17 cellular contexts compared by ENCODE assay signal in the genomic region with DNA sequence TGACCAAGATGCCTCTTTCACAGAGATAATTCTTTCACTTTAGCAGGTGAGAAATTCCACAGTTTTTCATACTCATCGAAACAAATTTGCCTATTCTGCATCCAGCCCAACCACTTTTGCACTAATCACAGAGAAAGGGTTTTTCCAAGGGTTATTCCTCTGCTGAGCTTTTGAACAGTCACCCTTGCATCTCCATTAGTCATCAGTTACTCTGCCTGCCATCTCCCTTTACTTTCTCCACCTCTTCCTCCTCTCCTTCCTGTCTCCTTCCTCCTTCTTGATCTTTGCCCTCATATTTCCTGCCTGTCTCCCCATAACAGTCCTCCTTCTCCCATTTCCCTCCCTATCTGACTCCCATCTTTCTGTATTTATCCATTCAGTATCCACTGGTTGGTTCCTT. TPM values are rescaled to one million over a fixed set of nuclear protein-coding genes. Genes with fewer than 3 reads are reported as not detected.
A peak's percentile ranks its signal among the peaks of the same experiment; 100 is the strongest.
DNase-seq lines count a peak whose midpoint lies in the region; ATAC-seq and TF ChIP-seq lines count a peak whose summit lies in the region.
"Had no signal": no experiment of that assay in that cellular context is flagged by ENCODE, and none has a peak within 500 bp of the region (broad histone marks: within the 10 kb centered on the region; RNA-seq: fewer than 3 reads in every experiment).

No MANE protein-coding gene starts in this region.

- BruUV-seq in mammary epithelial cell (replicated peaks; lab: Mats Ljungman, UMichigan): no TSS peak
- no TSS peak for BruUV-seq in MCF 10A (replicated peaks; lab: Mats Ljungman, UMichigan)

- no peaks in the 10 kb centered on the region for H3K36me3 Mint-ChIP-seq in MCF 10A (ENCODE audit: insufficient read depth, unreplicated experiment)
- H3K36me3 Mint-ChIP-seq in CD8-positive, alpha-beta memory T cell: no peaks in the 10 kb centered on the region
- H3K36me3 Mint-ChIP-seq: CD8-positive, alpha-beta T cell had no signal

- H3K4me1 Mint-ChIP-seq in MCF 10A (ENCODE audit: insufficient read depth, unreplicated experiment): no peaks in the 10 kb centered on the region
- H3K4me1 Mint-ChIP-seq in CD8-positive, alpha-beta memory T cell: no peaks in the 10 kb centered on the region
- H3K4me1 Mint-ChIP-seq: H9 had no signal

- no peaks in the 10 kb centered on the region for H3K36me3 ChIP-seq in mammary epithelial cell (ENCODE audit: insufficient read depth, low read length)
- no peaks in the 10 kb centered on the region for H3K36me3 ChIP-seq in CD8-positive, alpha-beta memory T cell (ENCODE audit: insufficient read depth, low read length)
- H3K36me3 ChIP-seq: right lobe of liver had no signal

- dilution Hi-C loops in mammary epithelial cell (cut with HindIII; ENCODE audit: low sequenced_read_pairs): no loop called here

- in situ Hi-C loops in mammary epithelial cell (cut with MboI; ENCODE audit: low sequenced_read_pairs in 2 of 2): loop anchor here (25.0 kb wide), 1 partner anchor 738 kb away; no protein-coding TSS in a partner anchor

- DNase-seq in mammary epithelial cell: peak; percentile 70
- no peak for DNase-seq in MCF 10A (ENCODE audit: unreplicated experiment)
- DNase-seq in HK-2 (ENCODE audit: unreplicated experiment): peak; percentile 14
- DNase-seq in epithelial cell of esophagus (ENCODE audit: low read depth): peak; percentile 70
- peak; percentile 18 for DNase-seq in stromal cell of bone marrow (ENCODE audit: low read depth)
- DNase-seq in CD8-positive, alpha-beta memory T cell: no peak
- DNase-seq: CD8-positive, alpha-beta T cell; cortex of kidney; DND-41; H9; right lobe of liver; SHP77; T-helper 2 cell had no signal

- WGBS in mammary epithelial cell (ENCODE audit: low coverage, missing lambda C conversion rate): 88% methylated on average over 1 of the region's 1 CpG

- intact Hi-C loops in mammary epithelial cell (cut with micrococcal nuclease): no loop called here
- intact Hi-C loops in MCF 10A (cut with micrococcal nuclease): no loop called here

- H3K9me3 ChIP-seq in mammary epithelial cell (replicated peaks; ENCODE audit: insufficient read depth, low read length): no peaks in the 10 kb centered on the region
- H3K9me3 ChIP-seq in CD8-positive, alpha-beta memory T cell (ENCODE audit: low read length): no peaks in the 10 kb centered on the region
- H3K9me3 ChIP-seq: right lobe of liver had no signal

- H3K4me1 ChIP-seq in mammary epithelial cell (ENCODE audit: insufficient read depth, low read length): peaks cover 6% of the 10 kb centered on the region
- H3K4me1 ChIP-seq in CD8-positive, alpha-beta memory T cell (ENCODE audit: insufficient read depth, low read length): no peaks in the 10 kb centered on the region
- H3K4me1 ChIP-seq: right lobe of liver had no signal

- no peak overlapping the region for H3K4me3 ChIP-seq in mammary epithelial cell (replicated peaks in 1 of 3; ENCODE audit: insufficient read depth in 1 of 3, low read depth in 2 of 3, low read length in 3 of 3)
- no peak overlapping the region for H3K4me3 ChIP-seq in epithelial cell of esophagus (ENCODE audit: low read length)
- no peak overlapping the region for H3K4me3 ChIP-seq in CD8-positive, alpha-beta memory T cell (ENCODE audit: low read length)
- H3K4me3 ChIP-seq: right lobe of liver had no signal

- TF ChIP-seq CTCF in mammary epithelial cell (conservative IDR thresholded peaks at IDR 0.05 in 1 of 2, IDR thresholded peaks at IDR 0.05 in 1 of 2; ENCODE audit: extremely low read depth in 1 of 2, insufficient read depth in 1 of 2, low read depth in 1 of 2, low read length in 2 of 2) (no peak), MCF 10A (IDR thresholded peaks at IDR 0.05; ENCODE audit: unreplicated experiment) (no peak), epithelial cell of esophagus (IDR thresholded peaks at IDR 0.05; ENCODE audit: insufficient read depth, low read depth, low read length, missing control alignments) (no peak)

- peak overlapping the region; percentile 72 for H2AFZ ChIP-seq in mammary epithelial cell (ENCODE audit: low read depth, low read length)

- H3K79me2 ChIP-seq in mammary epithelial cell (ENCODE audit: insufficient read depth, low read length): no peaks in the 10 kb centered on the region

- no peaks in the 10 kb centered on the region for H4K20me1 ChIP-seq in mammary epithelial cell (ENCODE audit: insufficient read depth, low read length)

- no peak overlapping the region for H3K9ac ChIP-seq in mammary epithelial cell (ENCODE audit: insufficient read depth, low read length)
- H3K9ac ChIP-seq: KMS-11 had no signal

- H3K27ac ChIP-seq in mammary epithelial cell (ENCODE audit: insufficient read depth, low read depth, low read length): no peak overlapping the region
- no peak overlapping the region for H3K27ac ChIP-seq in CD8-positive, alpha-beta memory T cell (ENCODE audit: low read depth, low read length)
- H3K27ac ChIP-seq: KMS-11, right lobe of liver had no signal

- ATAC-seq in GM21390 (IDR thresholded peaks at IDR 0.05; ENCODE audit: unreplicated experiment): no peak
- no peak for ATAC-seq in HG03139 (IDR thresholded peaks at IDR 0.05; ENCODE audit: unreplicated experiment)
- ATAC-seq: CD8-positive, alpha-beta T cell; left lobe of liver; right lobe of liver had no signal

- no peak overlapping the region for H3K4me3 Mint-ChIP-seq in MCF 10A (ENCODE audit: unreplicated experiment)
- no peak overlapping the region for H3K4me3 Mint-ChIP-seq in CD8-positive, alpha-beta memory T cell
- H3K4me3 Mint-ChIP-seq: CD8-positive, alpha-beta T cell; H9 had no signal

- H3K9me3 Mint-ChIP-seq in MCF 10A (ENCODE audit: unreplicated experiment): no peaks in the 10 kb centered on the region
- peaks cover 0 to 2% (median 0%) of the 10 kb centered on the region in 5 donors for H3K9me3 Mint-ChIP-seq in CD8-positive, alpha-beta memory T cell
- H3K9me3 Mint-ChIP-seq: H9 had no signal

- no peaks in the 10 kb centered on the region for H3K27me3 Mint-ChIP-seq in MCF 10A (ENCODE audit: insufficient read depth, unreplicated experiment)
- peaks cover 0 to 15% of the 10 kb centered on the region in 2 donors for H3K27me3 Mint-ChIP-seq in CD8-positive, alpha-beta memory T cell

- no peak overlapping the region for H3K27ac Mint-ChIP-seq in MCF 10A (ENCODE audit: low read depth, unreplicated experiment)
- H3K27ac Mint-ChIP-seq in CD8-positive, alpha-beta memory T cell: no peak overlapping the region
- H3K27ac Mint-ChIP-seq: CD8-positive, alpha-beta T cell; H9 had no signal

- CTCF ChIA-PET in mammary epithelial cell (lab: Charles Lee; ENCODE audit: low non-redundant PET) (no interaction called here), MCF 10A (lab: Yijun Ruan, JAX) (interaction anchor here (2.4 kb wide), 1 partner anchor 10 kb away, joined by 15 read pairs; no protein-coding TSS in a partner anchor)
- CTCF ChIA-PET in CD8-positive, alpha-beta memory T cell (lab: Charles Lee): no interaction called here

- POLR2A ChIA-PET in MCF 10A (lab: Yijun Ruan, JAX): interaction anchor here (1.4 kb wide), 1 partner anchor 13 kb away, joined by 3 read pairs; no protein-coding TSS in a partner anchor
- POLR2A ChIA-PET in CD8-positive, alpha-beta memory T cell (lab: Charles Lee): no interaction called here

- H3K27me3 ChIP-seq in mammary epithelial cell (ENCODE audit: insufficient read depth, low read length): no peaks in the 10 kb centered on the region
- H3K27me3 ChIP-seq in CD8-positive, alpha-beta memory T cell (ENCODE audit: insufficient read depth, low read length, poor library complexity, severe bottlenecking): no peaks in the 10 kb centered on the region
- H3K27me3 ChIP-seq: right lobe of liver had no signal

- no peak overlapping the region for H3K4me2 ChIP-seq in mammary epithelial cell (ENCODE audit: insufficient read depth, low read depth, low read length)
- H3K4me2 ChIP-seq: KMS-11 had no signal

RNA-seq across cellular contexts. Expression of gene FH, which starts 43.9 kb away (rescaled TPM):
- total RNA-seq in mammary epithelial cell: 10 to 100 TPM; 89.9 to 95.8 TPM
- 98.6 TPM for polyA plus RNA-seq in mammary epithelial cell
- polyA minus RNA-seq in mammary epithelial cell: 35.5 TPM
- total RNA-seq in MCF 10A (2022): 136 and 215 TPM in 2 replicates
- total RNA-seq in CD8-positive, alpha-beta memory T cell: 100 to 1,000 TPM in 1 of 2 experiments, 10 to 100 TPM in 1; 99.8 to 101 TPM
- polyA plus RNA-seq in CD8-positive, alpha-beta memory T cell: 27.2 TPM

RNA-seq across cellular contexts. Expression of gene KMO, which starts 56.5 kb away (rescaled TPM):
- total RNA-seq in mammary epithelial cell (10 to 100 TPM in 1 of 2 donors, 1 to 10 TPM in 1; 3.6 to 15.3 TPM), MCF 10A (2022) (1.2 and 1.8 TPM in 2 replicates)
- 3.1 TPM for polyA plus RNA-seq in mammary epithelial cell
- not detected for polyA minus RNA-seq in mammary epithelial cell
- total RNA-seq in CD8-positive, alpha-beta memory T cell: 1 to 10 TPM in 1 of 2 experiments, under 1 TPM in 1; 0.60 to 1.4 TPM
- 0.06 TPM for polyA plus RNA-seq in CD8-positive, alpha-beta memory T cell
- total RNA-seq: CD8-positive, alpha-beta T cell; H9 had no signal

Comparison
In these comparisons a context has a peak if more than half of its experiments do, and no peak if none do; other contexts are left out.
1. DNase-seq: peak in mammary epithelial cell (single experiment), HK-2 (single experiment), epithelial cell of esophagus (single experiment) and stromal cell of bone marrow (single experiment); none in MCF 10A (single experiment) and CD8-positive, alpha-beta memory T cell (0 of 5).